ENCODE assay signal across 23 cellular contexts in the genomic region with DNA sequence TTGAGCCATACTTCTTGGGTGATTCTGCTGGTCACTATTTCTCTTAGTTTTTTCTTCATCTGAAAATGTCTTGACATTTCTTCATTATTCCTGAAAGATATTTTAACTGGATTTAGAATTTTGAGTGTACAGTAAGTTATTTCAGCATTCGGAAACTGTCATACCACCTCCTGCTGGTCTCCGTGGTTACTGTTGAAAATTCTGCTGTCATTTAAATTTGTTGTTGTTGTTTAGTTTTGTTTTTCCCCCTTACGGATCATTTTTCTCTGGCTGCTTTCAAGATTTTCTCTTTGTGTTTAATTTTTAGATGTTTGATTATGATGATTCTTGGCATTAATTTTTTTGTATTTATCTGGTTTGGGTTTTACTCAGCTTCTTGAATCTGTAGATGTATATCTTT.
"Had no signal": no experiment of that assay in that cellular context is flagged by ENCODE, and none has a peak within 500 bp of the region (broad histone marks: within the 10 kb centered on the region; RNA-seq: fewer than 3 reads in every experiment).

No MANE protein-coding gene starts in this region.

- H3K27me3 ChIP-seq: body of pancreas, right atrium auricular region, tibial artery had no signal

- DNase-seq: activated CD4-positive, alpha-beta memory T cell treated with anti-CD3 and anti-CD28 coated beads for 36 hours; activated CD4-positive, alpha-beta T cell treated with anti-CD3 and anti-CD28 coated beads for 36 hours; activated CD8-positive, alpha-beta memory T cell treated with anti-CD3 and anti-CD28 coated beads, Interleukin-2, amount 10 ng/mL, durations not matched to agents 7 days and 5 days; activated naive CD4-positive, alpha-beta T cell treated with anti-CD3 and anti-CD28 coated beads for 36 hours; body of pancreas; effector memory CD8-positive, alpha-beta T cell; foreskin melanocyte; head of caudate nucleus; kidney; left ventricle myocardium inferior; mammary epithelial cell; midbrain; nucleus accumbens; stimulated activated naive CD8-positive, alpha-beta T cell treated with anti-CD3 and anti-CD28 coated beads, Interleukin-15, Interleukin-2, amounts not matched to agents 100 U/mL and 50 U/mL, for 24 hours; substantia nigra; tibial artery had no signal

- H3K9me3 ChIP-seq: body of pancreas, left ventricle myocardium inferior, prostate gland, right atrium auricular region, tibial artery had no signal

- H3K4me3 ChIP-seq: body of pancreas, left ventricle myocardium inferior, prostate gland, right atrium auricular region, tibial artery had no signal

- H3K9me3 Mint-ChIP-seq: activated CD4-positive, alpha-beta memory T cell treated with anti-CD3 and anti-CD28 coated beads for 36 hours; activated naive CD4-positive, alpha-beta T cell treated with anti-CD3 and anti-CD28 coated beads for 36 hours; effector memory CD8-positive, alpha-beta T cell; nephron; T-helper 2 cell treated with Interferon-gamma antibody and Interleukin-4, amounts not matched to agents 5 μg/mL and 100 μg/mL, for 36 hours; WTC11 had no signal

- H3K36me3 ChIP-seq: left ventricle myocardium inferior, prostate gland, right atrium auricular region, tibial artery had no signal

- H3K36me3 Mint-ChIP-seq: activated CD4-positive, alpha-beta memory T cell treated with anti-CD3 and anti-CD28 coated beads for 36 hours; activated CD8-positive, alpha-beta memory T cell treated with anti-CD3 and anti-CD28 coated beads, Interleukin-2, amount 10 ng/mL, durations not matched to agents 7 days and 5 days; WTC11 had no signal

- H3K4me1 ChIP-seq: prostate gland, right atrium auricular region, tibial artery had no signal

- FAIRE-seq: kidney, urothelium cell line had no signal

- H3K27ac Mint-ChIP-seq: activated CD4-positive, alpha-beta memory T cell treated with anti-CD3 and anti-CD28 coated beads for 36 hours; activated CD4-positive, alpha-beta T cell treated with anti-CD3 and anti-CD28 coated beads for 36 hours; activated CD8-positive, alpha-beta memory T cell treated with anti-CD3 and anti-CD28 coated beads, Interleukin-2, amount 10 ng/mL, durations not matched to agents 7 days and 5 days; activated naive CD4-positive, alpha-beta T cell treated with anti-CD3 and anti-CD28 coated beads for 36 hours; effector memory CD8-positive, alpha-beta T cell; nephron; T-helper 2 cell treated with Interferon-gamma antibody and Interleukin-4, amounts not matched to agents 5 μg/mL and 100 μg/mL, for 36 hours; WTC11 had no signal

- H3K4me1 Mint-ChIP-seq: activated CD4-positive, alpha-beta T cell treated with anti-CD3 and anti-CD28 coated beads for 36 hours; activated CD8-positive, alpha-beta memory T cell treated with anti-CD3 and anti-CD28 coated beads, Interleukin-2, amount 10 ng/mL, durations not matched to agents 7 days and 5 days had no signal

- ATAC-seq: activated CD4-positive, alpha-beta T cell treated with anti-CD3 and anti-CD28 coated beads for 36 hours; activated CD8-positive, alpha-beta memory T cell treated with anti-CD3 and anti-CD28 coated beads, Interleukin-2, amount 10 ng/mL, durations not matched to agents 7 days and 5 days; body of pancreas; effector memory CD8-positive, alpha-beta T cell; stimulated activated naive CD8-positive, alpha-beta T cell treated with anti-CD3 and anti-CD28 coated beads, Interleukin-15, Interleukin-2, amounts not matched to agents 100 U/mL and 50 U/mL, for 24 hours; WTC11 had no signal

- H3K4me3 Mint-ChIP-seq: activated CD4-positive, alpha-beta memory T cell treated with anti-CD3 and anti-CD28 coated beads for 36 hours; activated CD4-positive, alpha-beta T cell treated with anti-CD3 and anti-CD28 coated beads for 36 hours; activated CD8-positive, alpha-beta memory T cell treated with anti-CD3 and anti-CD28 coated beads, Interleukin-2, amount 10 ng/mL, durations not matched to agents 7 days and 5 days; activated naive CD4-positive, alpha-beta T cell treated with anti-CD3 and anti-CD28 coated beads for 36 hours; effector memory CD8-positive, alpha-beta T cell; nephron; T-helper 2 cell treated with Interferon-gamma antibody and Interleukin-4, amounts not matched to agents 5 μg/mL and 100 μg/mL, for 36 hours; WTC11 had no signal

- H3K27ac ChIP-seq: body of pancreas, epithelial cell of prostate, left ventricle myocardium inferior, prostate gland, right atrium auricular region, tibial artery had no signal
